1 cellular context compared by ENCODE assay signal in the genomic region with DNA sequence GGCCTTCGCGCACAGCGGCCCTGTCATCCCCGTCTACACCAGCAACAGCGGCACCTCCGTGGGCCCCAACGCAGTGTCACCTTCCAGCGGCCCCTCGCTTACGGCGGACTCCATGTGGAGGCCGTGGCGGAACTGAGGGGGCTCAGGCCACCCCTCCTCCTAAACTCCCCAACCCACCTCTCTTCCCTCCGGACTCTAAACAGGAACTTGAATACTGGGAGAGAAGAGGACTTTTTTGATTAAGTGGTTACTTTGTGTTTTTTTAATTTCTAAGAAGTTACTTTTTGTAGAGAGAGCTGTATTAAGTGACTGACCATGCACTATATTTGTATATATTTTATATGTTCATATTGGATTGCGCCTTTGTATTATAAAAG.
A peak's percentile ranks its signal among the peaks of the same experiment; 100 is the strongest.
TF ChIP-seq lines count a peak whose summit lies in the region.

No MANE protein-coding gene starts in this region.

TF ChIP-seq in HepG2, 621 proteins besides CTCF, POLR2A, EP300 and RAD21:
- TF ChIP-seq, protein P1, sequence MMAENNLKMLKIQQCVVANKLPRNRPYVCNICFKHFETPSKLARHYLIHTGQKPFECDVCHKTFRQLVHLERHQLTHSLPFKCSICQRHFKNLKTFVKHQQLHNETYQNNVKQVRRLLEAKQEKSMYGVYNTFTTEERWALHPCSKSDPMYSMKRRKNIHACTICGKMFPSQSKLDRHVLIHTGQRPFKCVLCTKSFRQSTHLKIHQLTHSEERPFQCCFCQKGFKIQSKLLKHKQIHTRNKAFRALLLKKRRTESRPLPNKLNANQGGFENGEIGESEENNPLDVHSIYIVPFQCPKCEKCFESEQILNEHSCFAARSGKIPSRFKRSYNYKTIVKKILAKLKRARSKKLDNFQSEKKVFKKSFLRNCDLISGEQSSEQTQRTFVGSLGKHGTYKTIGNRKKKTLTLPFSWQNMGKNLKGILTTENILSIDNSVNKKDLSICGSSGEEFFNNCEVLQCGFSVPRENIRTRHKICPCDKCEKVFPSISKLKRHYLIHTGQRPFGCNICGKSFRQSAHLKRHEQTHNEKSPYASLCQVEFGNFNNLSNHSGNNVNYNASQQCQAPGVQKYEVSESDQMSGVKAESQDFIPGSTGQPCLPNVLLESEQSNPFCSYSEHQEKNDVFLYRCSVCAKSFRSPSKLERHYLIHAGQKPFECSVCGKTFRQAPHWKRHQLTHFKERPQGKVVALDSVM (CRISPR knock-in tag; IDR thresholded peaks at IDR 0.05) = peak; percentile 68
- TF ChIP-seq PCBP1 (IDR thresholded peaks at IDR 0.05; ENCODE audit: borderline replicate concordance, low read depth, low read length) (0 out of 2 replicates have a peak, but pooled peaks have one; percentile 7), ZNF724P (CRISPR knock-in tag; IDR thresholded peaks at IDR 0.05; ENCODE audit: borderline replicate concordance) (0 out of 2 replicates have a peak, but pooled peaks have one; percentile 5), ZNF674 (CRISPR knock-in tag; IDR thresholded peaks at IDR 0.05; ENCODE audit: low read depth) (0 out of 2 replicates have a peak, but pooled peaks have one; percentile 3), HMG20A (CRISPR knock-in tag; IDR thresholded peaks at IDR 0.05; ENCODE audit: borderline replicate concordance) (0 out of 2 replicates have a peak, but pooled peaks have one; percentile 26), RBM22 (optimal IDR thresholded peaks at IDR 0.05; ENCODE audit: low read length) (no peak), RBFOX2 (IDR thresholded peaks at IDR 0.05; ENCODE audit: low read depth, low read length) (peak; percentile 36), CCAR2 (optimal IDR thresholded peaks at IDR 0.05; ENCODE audit: low read depth, low read length) (no peak), POGZ (CRISPR knock-in tag; IDR thresholded peaks at IDR 0.05) (0 out of 2 replicates have a peak, but pooled peaks have one; percentile 19), SIX4 (CRISPR knock-in tag; IDR thresholded peaks at IDR 0.05) (no peak), NAIF1 (CRISPR knock-in tag; IDR thresholded peaks at IDR 0.05; ENCODE audit: borderline replicate concordance) (no peak), AGO2 (optimal IDR thresholded peaks at IDR 0.05; ENCODE audit: low read depth, low read length) (peak; percentile 51)
- TF ChIP-seq, protein P2, sequence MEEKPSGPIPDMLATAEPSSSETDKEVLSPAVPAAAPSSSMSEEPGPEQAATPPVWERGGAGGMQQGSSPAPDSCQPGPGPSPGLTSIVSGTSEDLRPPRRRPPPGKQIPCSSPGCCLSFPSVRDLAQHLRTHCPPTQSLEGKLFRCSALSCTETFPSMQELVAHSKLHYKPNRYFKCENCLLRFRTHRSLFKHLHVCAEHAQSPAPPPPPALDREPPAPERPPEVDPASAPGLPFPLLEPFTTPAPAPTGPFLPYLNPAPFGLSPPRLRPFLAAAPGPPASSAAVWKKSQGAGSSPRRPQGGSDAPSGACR (CRISPR knock-in tag; IDR thresholded peaks at IDR 0.05) = 0 out of 2 replicates have a peak, but pooled peaks have one; percentile 13
- TF ChIP-seq, protein P3, sequence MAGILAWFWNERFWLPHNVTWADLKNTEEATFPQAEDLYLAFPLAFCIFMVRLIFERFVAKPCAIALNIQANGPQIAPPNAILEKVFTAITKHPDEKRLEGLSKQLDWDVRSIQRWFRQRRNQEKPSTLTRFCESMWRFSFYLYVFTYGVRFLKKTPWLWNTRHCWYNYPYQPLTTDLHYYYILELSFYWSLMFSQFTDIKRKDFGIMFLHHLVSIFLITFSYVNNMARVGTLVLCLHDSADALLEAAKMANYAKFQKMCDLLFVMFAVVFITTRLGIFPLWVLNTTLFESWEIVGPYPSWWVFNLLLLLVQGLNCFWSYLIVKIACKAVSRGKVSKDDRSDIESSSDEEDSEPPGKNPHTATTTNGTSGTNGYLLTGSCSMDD (CRISPR knock-in tag; IDR thresholded peaks at IDR 0.05) = no peak
- TF ChIP-seq, protein P4, sequence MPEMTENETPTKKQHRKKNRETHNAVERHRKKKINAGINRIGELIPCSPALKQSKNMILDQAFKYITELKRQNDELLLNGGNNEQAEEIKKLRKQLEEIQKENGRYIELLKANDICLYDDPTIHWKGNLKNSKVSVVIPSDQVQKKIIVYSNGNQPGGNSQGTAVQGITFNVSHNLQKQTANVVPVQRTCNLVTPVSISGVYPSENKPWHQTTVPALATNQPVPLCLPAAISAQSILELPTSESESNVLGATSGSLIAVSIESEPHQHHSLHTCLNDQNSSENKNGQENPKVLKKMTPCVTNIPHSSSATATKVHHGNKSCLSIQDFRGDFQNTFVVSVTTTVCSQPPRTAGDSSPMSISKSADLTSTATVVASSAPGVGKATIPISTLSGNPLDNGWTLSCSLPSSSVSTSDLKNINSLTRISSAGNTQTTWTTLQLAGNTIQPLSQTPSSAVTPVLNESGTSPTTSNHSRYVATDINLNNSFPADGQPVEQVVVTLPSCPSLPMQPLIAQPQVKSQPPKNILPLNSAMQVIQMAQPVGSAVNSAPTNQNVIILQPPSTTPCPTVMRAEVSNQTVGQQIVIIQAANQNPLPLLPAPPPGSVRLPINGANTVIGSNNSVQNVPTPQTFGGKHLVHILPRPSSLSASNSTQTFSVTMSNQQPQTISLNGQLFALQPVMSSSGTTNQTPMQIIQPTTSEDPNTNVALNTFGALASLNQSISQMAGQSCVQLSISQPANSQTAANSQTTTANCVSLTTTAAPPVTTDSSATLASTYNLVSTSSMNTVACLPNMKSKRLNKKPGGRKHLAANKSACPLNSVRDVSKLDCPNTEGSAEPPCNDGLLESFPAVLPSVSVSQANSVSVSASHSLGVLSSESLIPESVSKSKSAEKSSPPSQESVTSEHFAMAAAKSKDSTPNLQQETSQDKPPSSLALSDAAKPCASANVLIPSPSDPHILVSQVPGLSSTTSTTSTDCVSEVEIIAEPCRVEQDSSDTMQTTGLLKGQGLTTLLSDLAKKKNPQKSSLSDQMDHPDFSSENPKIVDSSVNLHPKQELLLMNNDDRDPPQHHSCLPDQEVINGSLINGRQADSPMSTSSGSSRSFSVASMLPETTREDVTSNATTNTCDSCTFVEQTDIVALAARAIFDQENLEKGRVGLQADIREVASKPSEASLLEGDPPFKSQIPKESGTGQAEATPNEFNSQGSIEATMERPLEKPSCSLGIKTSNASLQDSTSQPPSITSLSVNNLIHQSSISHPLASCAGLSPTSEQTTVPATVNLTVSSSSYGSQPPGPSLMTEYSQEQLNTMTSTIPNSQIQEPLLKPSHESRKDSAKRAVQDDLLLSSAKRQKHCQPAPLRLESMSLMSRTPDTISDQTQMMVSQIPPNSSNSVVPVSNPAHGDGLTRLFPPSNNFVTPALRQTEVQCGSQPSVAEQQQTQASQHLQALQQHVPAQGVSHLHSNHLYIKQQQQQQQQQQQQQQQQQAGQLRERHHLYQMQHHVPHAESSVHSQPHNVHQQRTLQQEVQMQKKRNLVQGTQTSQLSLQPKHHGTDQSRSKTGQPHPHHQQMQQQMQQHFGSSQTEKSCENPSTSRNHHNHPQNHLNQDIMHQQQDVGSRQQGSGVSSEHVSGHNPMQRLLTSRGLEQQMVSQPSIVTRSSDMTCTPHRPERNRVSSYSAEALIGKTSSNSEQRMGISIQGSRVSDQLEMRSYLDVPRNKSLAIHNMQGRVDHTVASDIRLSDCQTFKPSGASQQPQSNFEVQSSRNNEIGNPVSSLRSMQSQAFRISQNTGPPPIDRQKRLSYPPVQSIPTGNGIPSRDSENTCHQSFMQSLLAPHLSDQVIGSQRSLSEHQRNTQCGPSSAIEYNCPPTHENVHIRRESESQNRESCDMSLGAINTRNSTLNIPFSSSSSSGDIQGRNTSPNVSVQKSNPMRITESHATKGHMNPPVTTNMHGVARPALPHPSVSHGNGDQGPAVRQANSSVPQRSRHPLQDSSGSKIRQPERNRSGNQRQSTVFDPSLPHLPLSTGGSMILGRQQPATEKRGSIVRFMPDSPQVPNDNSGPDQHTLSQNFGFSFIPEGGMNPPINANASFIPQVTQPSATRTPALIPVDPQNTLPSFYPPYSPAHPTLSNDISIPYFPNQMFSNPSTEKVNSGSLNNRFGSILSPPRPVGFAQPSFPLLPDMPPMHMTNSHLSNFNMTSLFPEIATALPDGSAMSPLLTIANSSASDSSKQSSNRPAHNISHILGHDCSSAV (CRISPR knock-in tag; IDR thresholded peaks at IDR 0.05; ENCODE audit: borderline replicate concordance) = 0 out of 2 replicates have a peak, but pooled peaks have one; percentile 1
- TF ChIP-seq, protein P5, sequence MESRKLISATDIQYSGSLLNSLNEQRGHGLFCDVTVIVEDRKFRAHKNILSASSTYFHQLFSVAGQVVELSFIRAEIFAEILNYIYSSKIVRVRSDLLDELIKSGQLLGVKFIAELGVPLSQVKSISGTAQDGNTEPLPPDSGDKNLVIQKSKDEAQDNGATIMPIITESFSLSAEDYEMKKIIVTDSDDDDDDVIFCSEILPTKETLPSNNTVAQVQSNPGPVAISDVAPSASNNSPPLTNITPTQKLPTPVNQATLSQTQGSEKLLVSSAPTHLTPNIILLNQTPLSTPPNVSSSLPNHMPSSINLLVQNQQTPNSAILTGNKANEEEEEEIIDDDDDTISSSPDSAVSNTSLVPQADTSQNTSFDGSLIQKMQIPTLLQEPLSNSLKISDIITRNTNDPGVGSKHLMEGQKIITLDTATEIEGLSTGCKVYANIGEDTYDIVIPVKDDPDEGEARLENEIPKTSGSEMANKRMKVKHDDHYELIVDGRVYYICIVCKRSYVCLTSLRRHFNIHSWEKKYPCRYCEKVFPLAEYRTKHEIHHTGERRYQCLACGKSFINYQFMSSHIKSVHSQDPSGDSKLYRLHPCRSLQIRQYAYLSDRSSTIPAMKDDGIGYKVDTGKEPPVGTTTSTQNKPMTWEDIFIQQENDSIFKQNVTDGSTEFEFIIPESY (CRISPR knock-in tag; IDR thresholded peaks at IDR 0.05) = peak; percentile 83
- TF ChIP-seq, protein P6, sequence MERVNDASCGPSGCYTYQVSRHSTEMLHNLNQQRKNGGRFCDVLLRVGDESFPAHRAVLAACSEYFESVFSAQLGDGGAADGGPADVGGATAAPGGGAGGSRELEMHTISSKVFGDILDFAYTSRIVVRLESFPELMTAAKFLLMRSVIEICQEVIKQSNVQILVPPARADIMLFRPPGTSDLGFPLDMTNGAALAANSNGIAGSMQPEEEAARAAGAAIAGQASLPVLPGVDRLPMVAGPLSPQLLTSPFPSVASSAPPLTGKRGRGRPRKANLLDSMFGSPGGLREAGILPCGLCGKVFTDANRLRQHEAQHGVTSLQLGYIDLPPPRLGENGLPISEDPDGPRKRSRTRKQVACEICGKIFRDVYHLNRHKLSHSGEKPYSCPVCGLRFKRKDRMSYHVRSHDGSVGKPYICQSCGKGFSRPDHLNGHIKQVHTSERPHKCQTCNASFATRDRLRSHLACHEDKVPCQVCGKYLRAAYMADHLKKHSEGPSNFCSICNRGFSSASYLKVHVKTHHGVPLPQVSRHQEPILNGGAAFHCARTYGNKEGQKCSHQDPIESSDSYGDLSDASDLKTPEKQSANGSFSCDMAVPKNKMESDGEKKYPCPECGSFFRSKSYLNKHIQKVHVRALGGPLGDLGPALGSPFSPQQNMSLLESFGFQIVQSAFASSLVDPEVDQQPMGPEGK (CRISPR knock-in tag; IDR thresholded peaks at IDR 0.05) = peak; percentile 4; the same call in 1 of the 2 replicates
